In genomic region chr12:110585231-110585799, GRCh38 we compare ENCODE assay signal across 8 cellular contexts. TPM values are rescaled to one million over a fixed set of nuclear protein-coding genes. Genes with fewer than 3 reads are reported as not detected.
A peak's percentile ranks its signal among the peaks of the same experiment; 100 is the strongest.
DNase-seq lines count a peak whose midpoint lies in the region; ATAC-seq and TF ChIP-seq lines count a peak whose summit lies in the region.

No MANE protein-coding gene starts in this region.

- CTCF ChIA-PET in GM10248 (lab: Yijun Ruan, JAX): interaction anchor here (1.4 to 3.4 kb wide), 5 partner anchors 13 to 135 kb away, joined by 5 to 22 read pairs (median 5); partner anchors contain the start of genes ARPC3 and FAM216A

- peak; percentile 41 to 52 for DNase-seq in activated CD4-positive, alpha-beta T cell treated with anti-CD3 and anti-CD28 coated beads, Interleukin-2, amount 50 U/mL, for 48 hours
- DNase-seq in fibroblast of the aortic adventitia (ENCODE audit: low read depth) (peak; percentile 39), dorsolateral prefrontal cortex (no peak), NCI-H748 treated with DMSO at 0.1 percent for 48 hours (lab: John Stamatoyannopoulos, UW) (no peak), GM10248 (ENCODE audit: extremely low spot score) (no peak)
- peak; percentile 42 to 45 for DNase-seq in stimulated activated CD4-positive, alpha-beta T cell treated with anti-CD3 and anti-CD28 coated beads, Interleukin-2, amount 100 ng/mL, for 24 hours

- H3K27ac Mint-ChIP-seq in IgD-negative memory B cell: peak overlapping the region in 2 of 3 donors; percentile 35 to 51

- peak overlapping the region in 1 of 59 donors; percentile 10 for H3K27ac ChIP-seq in dorsolateral prefrontal cortex

- no peak for TF ChIP-seq CTCF in fibroblast of the aortic adventitia (IDR thresholded peaks at IDR 0.05; ENCODE audit: insufficient read depth, low read length)
- no peak for TF ChIP-seq CTCF in dorsolateral prefrontal cortex (IDR thresholded peaks at IDR 0.05 in 54 of 56, conservative IDR thresholded peaks at IDR 0.05 in 2 of 56; ENCODE audit: low read depth in 1 of 56, partially characterized antibody in 56 of 56)
- no peak for TF ChIP-seq CTCF in GM10248 (IDR thresholded peaks at IDR 0.05; ENCODE audit: control extremely low read depth, extremely low read depth, low read depth, missing control alignments)

- POLR2A ChIA-PET in GM10248 (lab: Yijun Ruan, JAX): interaction anchor here (1.2 kb wide), 1 partner anchor 126 kb away, joined by 4 read pairs; no protein-coding TSS in a partner anchor

- no peaks in the 10 kb centered on the region for H3K36me3 Mint-ChIP-seq in IgD-negative memory B cell

- no peaks in the 10 kb centered on the region for H3K9me3 Mint-ChIP-seq in IgD-negative memory B cell

- H3K4me1 Mint-ChIP-seq in IgD-negative memory B cell: peaks cover 29 to 44% (median 34%) of the 10 kb centered on the region in 3 donors

- intact Hi-C loops in dorsolateral prefrontal cortex (cut with DNase I): loop anchor here (10.0 kb wide), 2 partner anchors 81 to 121 kb away; partner anchors contain the start of genes FAM216A (in 1 of the 2), GPN3 (in 1 of the 2), RAD9B (in 1 of the 2) and VPS29 (in 1 of the 2)

- H3K4me3 ChIP-seq in fibroblast of the aortic adventitia (ENCODE audit: low read depth, low read length): no peak overlapping the region
- H3K4me3 ChIP-seq in dorsolateral prefrontal cortex: peak overlapping the region in 1 of 59 donors; percentile 22

- ATAC-seq in activated CD4-positive, CD25-positive, alpha-beta regulatory T cell treated with anti-CD3 and anti-CD28 coated beads, Interleukin-2, amount 50 U/mL, for 24 hours: no peak

- H3K27me3 Mint-ChIP-seq in IgD-negative memory B cell: no peaks in the 10 kb centered on the region

- H3K4me3 Mint-ChIP-seq in IgD-negative memory B cell: peak overlapping the region in 2 of 4 donors; percentile 58 to 90

- H3K27me3 ChIP-seq in dorsolateral prefrontal cortex: no peaks in the 10 kb centered on the region

RNA-seq across cellular contexts. Expression of gene PPTC7, which starts 2.2 kb away (rescaled TPM):
- polyA plus RNA-seq in IgD-negative memory B cell: 10.1 TPM
- 6.1 and 11.9 TPM in 2 replicates for total RNA-seq in fibroblast of the aortic adventitia (ENCODE audit: low replicate concordance)
- 10 to 100 TPM; 13.6 to 36.5 (median 24.6) TPM for total RNA-seq in dorsolateral prefrontal cortex

RNA-seq across cellular contexts. Expression of gene TCTN1, which starts 28.6 kb away (rescaled TPM):
- 24.2 TPM for polyA plus RNA-seq in IgD-negative memory B cell
- total RNA-seq in fibroblast of the aortic adventitia (ENCODE audit: low replicate concordance): 46.3 and 80.4 TPM in 2 replicates
- total RNA-seq in dorsolateral prefrontal cortex: 10 to 100 TPM; 26.4 to 77.4 (median 40.6) TPM

Comparison
In these comparisons a context has a peak if more than half of its experiments do, and no peak if none do; other contexts are left out.
1. DNase-seq: peak in activated CD4-positive, alpha-beta T cell treated with anti-CD3 and anti-CD28 coated beads, Interleukin-2, amount 50 U/mL, for 48 hours (2 of 2), fibroblast of the aortic adventitia (single experiment) and stimulated activated CD4-positive, alpha-beta T cell treated with anti-CD3 and anti-CD28 coated beads, Interleukin-2, amount 100 ng/mL, for 24 hours (2 of 2); none in dorsolateral prefrontal cortex (0 of 10), NCI-H748 treated with DMSO at 0.1 percent for 48 hours (single experiment) and GM10248 (single experiment).